In the genomic region with DNA sequence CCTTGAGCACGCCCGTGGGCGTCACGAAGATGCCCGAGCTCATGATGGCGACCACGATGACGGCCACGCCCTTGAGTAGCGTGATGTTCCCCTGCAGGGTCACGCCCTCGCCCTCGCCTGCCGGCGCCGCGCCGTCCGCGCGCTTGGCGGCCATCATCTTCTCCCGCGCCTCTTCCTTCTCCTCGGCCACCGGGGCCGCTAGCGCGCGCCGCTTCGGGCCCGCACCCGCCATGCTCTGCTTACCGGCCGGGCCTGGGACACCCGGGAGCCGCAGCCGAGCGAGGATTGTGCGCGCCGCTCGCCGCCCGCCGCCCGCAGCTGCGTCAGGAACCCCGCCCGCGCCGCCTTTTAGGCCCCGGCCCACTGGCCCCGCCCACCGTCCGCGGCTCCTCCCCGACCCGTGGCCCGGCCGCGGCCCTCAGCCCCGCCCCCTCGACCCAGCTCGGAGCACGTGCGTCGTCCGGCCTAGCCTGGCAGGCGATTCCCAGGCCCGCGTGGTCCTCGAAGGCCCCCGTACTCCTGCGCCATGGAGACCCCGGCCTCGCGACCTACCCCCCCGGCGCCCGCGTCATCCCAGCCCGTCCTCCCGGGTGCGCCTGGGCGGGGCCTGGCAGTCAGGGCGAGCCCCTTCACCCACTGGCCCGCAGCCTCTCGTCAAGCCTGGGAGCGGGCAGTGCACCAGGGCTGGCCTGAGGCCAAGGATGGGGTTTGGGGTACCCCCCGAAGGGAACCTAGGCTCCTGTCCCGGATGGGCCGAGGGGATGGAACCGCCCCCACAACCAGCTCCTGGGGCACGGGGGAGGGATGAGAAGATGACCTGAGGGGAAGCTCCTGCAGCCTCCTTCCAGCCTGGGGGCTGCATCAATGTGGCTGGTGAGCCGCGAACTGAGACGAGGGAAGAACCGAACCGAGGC, we compare ENCODE assay signal across 1 cellular context.
A peak's percentile ranks its signal among the peaks of the same experiment; 100 is the strongest.
TF ChIP-seq lines count a peak whose summit lies in the region.

No MANE protein-coding gene starts in this region.

TF ChIP-seq in H1, 55 proteins besides CTCF, POLR2A, EP300 and RAD21:
- peak; percentile 43; the same call in 1 of the 2 replicates for TF ChIP-seq TBP (IDR thresholded peaks at IDR 0.05; ENCODE audit: low read depth, low read length)
- TF ChIP-seq, protein P1, sequence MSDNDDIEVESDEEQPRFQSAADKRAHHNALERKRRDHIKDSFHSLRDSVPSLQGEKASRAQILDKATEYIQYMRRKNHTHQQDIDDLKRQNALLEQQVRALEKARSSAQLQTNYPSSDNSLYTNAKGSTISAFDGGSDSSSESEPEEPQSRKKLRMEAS (IDR thresholded peaks at IDR 0.05): peak; percentile 97
- peak; percentile 74 for TF ChIP-seq TAF1 (IDR thresholded peaks at IDR 0.05; ENCODE audit: low read depth, low read length)
- TF ChIP-seq PHF8 (conservative IDR thresholded peaks at IDR 0.05; ENCODE audit: low read depth, low read length): peak; percentile 96
- TF ChIP-seq KDM4A (IDR thresholded peaks at IDR 0.05; ENCODE audit: low read depth, low read length, severe bottlenecking): peak; percentile 12
- 0 out of 4 replicates have a peak, but pooled peaks of 1 of the 2 experiments have one; percentile 26 for TF ChIP-seq SIN3A (conservative IDR thresholded peaks at IDR 0.05 in 1 of 2, IDR thresholded peaks at IDR 0.05 in 1 of 2; ENCODE audit: low read depth in 1 of 2, low read length in 2 of 2)
- peak; percentile 86 for TF ChIP-seq YY1 (IDR thresholded peaks at IDR 0.05; ENCODE audit: low read depth, low read length)
- peak; percentile 84 for TF ChIP-seq E2F6 (IDR thresholded peaks at IDR 0.05)
- TF ChIP-seq CREB1 (IDR thresholded peaks at IDR 0.05): peak; percentile 88
- TF ChIP-seq, protein P2, sequence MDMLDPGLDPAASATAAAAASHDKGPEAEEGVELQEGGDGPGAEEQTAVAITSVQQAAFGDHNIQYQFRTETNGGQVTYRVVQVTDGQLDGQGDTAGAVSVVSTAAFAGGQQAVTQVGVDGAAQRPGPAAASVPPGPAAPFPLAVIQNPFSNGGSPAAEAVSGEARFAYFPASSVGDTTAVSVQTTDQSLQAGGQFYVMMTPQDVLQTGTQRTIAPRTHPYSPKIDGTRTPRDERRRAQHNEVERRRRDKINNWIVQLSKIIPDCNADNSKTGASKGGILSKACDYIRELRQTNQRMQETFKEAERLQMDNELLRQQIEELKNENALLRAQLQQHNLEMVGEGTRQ (IDR thresholded peaks at IDR 0.05; ENCODE audit: low read length): peak; percentile 60; the same call in 1 of the 2 replicates
- TF ChIP-seq EGR1 (IDR thresholded peaks at IDR 0.05; ENCODE audit: borderline replicate concordance, low read depth, low read length): 0 out of 2 replicates have a peak, but pooled peaks have one; percentile 15
